Comparison of ENCODE assay signal across 8 cellular contexts in the genomic region with DNA sequence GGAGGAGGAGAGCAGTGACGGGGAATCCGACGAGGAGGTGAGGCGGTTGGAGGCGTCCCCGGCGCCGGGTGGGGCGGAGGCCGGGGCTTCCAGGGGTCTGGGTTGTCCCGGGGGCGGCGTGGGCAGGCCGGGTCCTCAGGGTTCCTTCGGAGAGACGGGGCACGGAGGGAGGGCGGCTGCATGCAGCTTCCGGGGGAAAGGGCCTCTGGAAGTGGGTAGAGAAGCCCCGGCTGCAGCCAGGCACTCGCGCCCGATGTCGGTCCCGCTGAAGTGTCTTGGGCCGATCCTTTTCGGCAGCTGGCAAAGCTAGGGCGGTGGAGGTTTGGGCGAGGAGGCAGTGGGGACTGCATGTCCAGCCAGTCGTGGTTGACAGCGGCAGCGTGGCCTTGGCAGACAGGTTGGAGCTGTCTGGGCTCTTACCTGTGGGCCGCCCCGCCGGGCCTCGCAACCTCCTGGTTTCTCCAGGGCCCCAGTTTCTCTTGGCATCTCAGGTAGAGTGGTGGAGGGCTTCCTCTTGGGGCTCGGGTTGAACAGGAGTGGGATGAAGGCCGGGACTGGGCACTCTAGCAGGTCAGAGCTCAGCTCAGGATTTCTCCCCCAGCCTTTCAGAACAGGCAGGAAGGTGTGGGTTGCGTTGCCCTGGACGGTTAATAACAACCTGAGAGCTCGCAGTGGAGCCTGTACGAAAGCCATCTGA. TPM values are rescaled to one million over a fixed set of nuclear protein-coding genes. Genes with fewer than 3 reads are reported as not detected.
DNase-seq lines count a peak whose midpoint lies in the region; ATAC-seq, FAIRE-seq and TF ChIP-seq lines count a peak whose summit lies in the region.

No MANE protein-coding gene starts in this region.

- TF ChIP-seq POLR2A in heart left ventricle (IDR thresholded peaks at IDR 0.05) = no peak

- peaks cover 6% of the 10 kb centered on the region for H3K4me1 ChIP-seq in cardiac muscle cell (ENCODE audit: low read depth)
- H3K4me1 ChIP-seq in heart left ventricle = peaks cover 3 to 39% (median 22%) of the 10 kb centered on the region in 12 donors

- intact Hi-C loops in Right ventricle myocardium superior (cut with DNase I) (loop anchor here (10.0 kb wide), 2 partner anchors 174 to 216 kb away; a partner anchor contains a TSS), heart left ventricle (cut with DNase I) (loop anchor here in 4 of 10 donors (5.0 to 10.0 kb wide), 5 partner anchors 171 to 454 kb away; a partner anchor contains a TSS)

- H3K27ac ChIP-seq in cardiac muscle cell (peak overlapping the region; percentile 96), heart left ventricle (peak overlapping the region; percentile 55 to 98 (median 88))

- no peak for TF ChIP-seq CTCF in cardiac muscle cell (IDR thresholded peaks at IDR 0.05; ENCODE audit: low read depth, low read length)
- TF ChIP-seq CTCF in heart left ventricle (IDR thresholded peaks at IDR 0.05) = no peak

- ATAC-seq in Right ventricle myocardium superior (ENCODE audit: poor library complexity) (no peak), heart left ventricle (no peak), HG03175 (IDR thresholded peaks at IDR 0.05; ENCODE audit: unreplicated experiment) (no peak)

- WGBS in heart left ventricle, 4 donors = 1 to 2% (median 1%) methylated on average over 13 to 42 of the region's 42 CpGs

- FAIRE-seq in HTR-8/SVneo (lab: Jason Lieb, UNC) = no peak

- DNase-seq in cardiac muscle cell (ENCODE audit: low read depth in 1 of 2, low spot score in 1 of 2) (peak; percentile 24 to 41), Right ventricle myocardium superior (no peak), NCI-H2227 treated with DMSO at 0.1 percent for 48 hours (lab: John Stamatoyannopoulos, UW) (peak; percentile 46), heart left ventricle (peak in 4 of 5 donors; percentile 56 to 82 (median 62)), retina (peak; percentile 40), HTR-8/SVneo (ENCODE audit: insufficient read length, low spot score) (no peak)
- peak; percentile 68 for DNase-seq in activated naive CD4-positive, alpha-beta T cell treated with Interleukin-2 at 50 U/mL for 16 hours

- H3K36me3 ChIP-seq in cardiac muscle cell = peaks cover 18% of the 10 kb centered on the region
- peaks cover under 1 to 40% (median 28%) of the 10 kb centered on the region in 9 donors for H3K36me3 ChIP-seq in heart left ventricle

- H3K9me3 ChIP-seq in cardiac muscle cell (ENCODE audit: low read depth) (no peaks in the 10 kb centered on the region), heart left ventricle (no peaks in the 10 kb centered on the region)

- peak overlapping the region; percentile 87 for H3K4me3 ChIP-seq in cardiac muscle cell
- peak overlapping the region; percentile 67 to 100 (median 84) for H3K4me3 ChIP-seq in heart left ventricle

- H3K27me3 ChIP-seq in cardiac muscle cell (no peaks in the 10 kb centered on the region), heart left ventricle (no peaks in the 10 kb centered on the region)

RNA-seq across cellular contexts. Expression of a gene that starts 0.7 kb away (rescaled TPM):
- 18.2 and 38.1 TPM in 2 replicates for total RNA-seq in cardiac muscle cell
- 8.9 and 11.9 TPM in 2 replicates for polyA plus RNA-seq in cardiac muscle cell
- total RNA-seq in Right ventricle myocardium superior = 16.3 TPM
- 10 to 100 TPM; 11.3 to 24.5 (median 15.7) TPM for total RNA-seq in heart left ventricle
- 10 to 100 TPM; 13.9 to 15.8 TPM for polyA plus RNA-seq in heart left ventricle

RNA-seq across cellular contexts. Expression of a gene that starts 14.1 kb away (rescaled TPM):
- total RNA-seq in cardiac muscle cell (not detected in 2 replicates), Right ventricle myocardium superior (not detected), heart left ventricle (under 1 TPM in 1 of 9 donors, not detected in 8; 0.24 TPM)
- polyA plus RNA-seq in cardiac muscle cell (0.53 and 0.59 TPM in 2 replicates), heart left ventricle (not detected)

RNA-seq across cellular contexts. Expression of a gene that starts 23.8 kb away (rescaled TPM):
- total RNA-seq in cardiac muscle cell = 1.5 and 2.6 TPM in 2 replicates
- 2.4 and 5.5 TPM in 2 replicates for polyA plus RNA-seq in cardiac muscle cell
- 2.9 TPM for total RNA-seq in Right ventricle myocardium superior
- total RNA-seq in heart left ventricle = 10 to 100 TPM in 1 of 9 donors, 1 to 10 TPM in 7, under 1 TPM in 1; 0.74 to 25.2 (median 3.6) TPM
- 10 to 100 TPM in 1 of 2 donors, 1 to 10 TPM in 1; 3.4 to 10.8 TPM for polyA plus RNA-seq in heart left ventricle

RNA-seq across cellular contexts. Expression of a gene that starts 26.7 kb away (rescaled TPM):
- 30.3 and 40.2 TPM in 2 replicates for total RNA-seq in cardiac muscle cell
- 45.5 and 61.7 TPM in 2 replicates for polyA plus RNA-seq in cardiac muscle cell
- 22.6 TPM for total RNA-seq in Right ventricle myocardium superior
- total RNA-seq in heart left ventricle = 10 to 100 TPM; 14.3 to 32.8 (median 20.9) TPM
- polyA plus RNA-seq in heart left ventricle = 10 to 100 TPM in 1 of 2 donors, 1 to 10 TPM in 1; 7.2 to 27.1 TPM

RNA-seq across cellular contexts. Expression of a gene that starts 27.0 kb away (rescaled TPM):
- total RNA-seq in cardiac muscle cell = 43.7 and 65.4 TPM in 2 replicates
- 158 and 173 TPM in 2 replicates for polyA plus RNA-seq in cardiac muscle cell
- total RNA-seq in Right ventricle myocardium superior = 40.7 TPM
- 10 to 100 TPM; 25.2 to 69.0 (median 40.9) TPM for total RNA-seq in heart left ventricle
- polyA plus RNA-seq in heart left ventricle = 10 to 100 TPM; 52.6 to 95.1 TPM

Comparison
In these comparisons a context has a peak if more than half of its experiments do, and no peak if none do; other contexts are left out.
1. DNase-seq: peak in cardiac muscle cell (2 of 2), NCI-H2227 treated with DMSO at 0.1 percent for 48 hours (single experiment), activated naive CD4-positive, alpha-beta T cell treated with Interleukin-2 at 50 U/mL for 16 hours (single experiment), heart left ventricle (4 of 5) and retina (single experiment); none in Right ventricle myocardium superior (single experiment) and HTR-8/SVneo (single experiment).